16 cellular contexts compared by ENCODE assay signal in genomic region chrX:71081348-71082148, GRCh38. TPM values are rescaled to one million over a fixed set of nuclear protein-coding genes. Genes with fewer than 3 reads are reported as not detected.
DNase-seq lines count a peak whose midpoint lies in the region; ATAC-seq, FAIRE-seq and TF ChIP-seq lines count a peak whose summit lies in the region.
"Had no signal": no experiment of that assay in that cellular context is flagged by ENCODE, and none has a peak within 500 bp of the region (broad histone marks: within the 10 kb centered on the region; RNA-seq: fewer than 3 reads in every experiment).

No MANE protein-coding gene starts in this region.

- peak overlapping the region; percentile 53 for H3K4me2 ChIP-seq in HepG2 (ENCODE audit: low read depth, low read length)
- H3K4me2 ChIP-seq: BLaER1 treated with 17β-estradiol and CSF1 and Interleukin-3, amounts not matched to agents 10 nM and 100 nM had no signal

- ATAC-seq in HepG2 (peak; percentile 97), HG02938 (IDR thresholded peaks at IDR 0.05; ENCODE audit: unreplicated experiment) (no peak)
- no peak for ATAC-seq in natural killer cell treated with Interleukin-12 subunit alpha and Interleukin-12 subunit beta and Interleukin-15 and Interleukin-18, amount 100 ng/mL, for 72 hours
- ATAC-seq: effector memory CD8-positive, alpha-beta T cell had no signal

- H3K4me3 Mint-ChIP-seq in natural killer cell treated with Interleukin-12 subunit alpha and Interleukin-12 subunit beta and Interleukin-15 and Interleukin-18, amount 100 ng/mL, for 72 hours: no peak overlapping the region
- H3K4me3 Mint-ChIP-seq: activated naive CD4-positive, alpha-beta T cell treated with anti-CD3 and anti-CD28 coated beads for 36 hours; effector memory CD8-positive, alpha-beta T cell; stimulated activated naive CD8-positive, alpha-beta T cell treated with anti-CD3 and anti-CD28 coated beads, Interleukin-15, Interleukin-2, amounts not matched to agents 100 ng/mL and 50 ng/mL, for 24 hours had no signal

- peak overlapping the region; percentile 58 for H3K27ac ChIP-seq in HepG2 (ENCODE audit: extremely low read length, insufficient read depth, low read length)
- H3K27ac ChIP-seq: BLaER1 treated with 17β-estradiol and CSF1 and Interleukin-3, amounts not matched to agents 10 nM and 100 nM; cardiac muscle cell had no signal

- peak; percentile 59 for FAIRE-seq in HepG2 (lab: Jason Lieb, UNC)

- POLR2A ChIA-PET in HepG2 (lab: Yijun Ruan, JAX): interaction anchor here (1.2 kb wide), 1 partner anchor 14 kb away, joined by 4 read pairs; the partner anchor contains the start of gene SNX12

- no peaks in the 10 kb centered on the region for H3K36me3 Mint-ChIP-seq in natural killer cell treated with Interleukin-12 subunit alpha and Interleukin-12 subunit beta and Interleukin-15 and Interleukin-18, amount 100 ng/mL, for 72 hours

- peaks cover 29% of the 10 kb centered on the region for H3K4me1 ChIP-seq in HepG2 (ENCODE audit: insufficient read depth, low read length)
- H3K4me1 ChIP-seq: BLaER1 treated with 17β-estradiol and CSF1 and Interleukin-3, amounts not matched to agents 10 nM and 100 nM had no signal

- no TSS peak for BruUV-seq in HepG2 (replicated peaks; lab: Mats Ljungman, UMichigan)

- H3K9ac ChIP-seq in HepG2 (ENCODE audit: insufficient read depth, low read depth, low read length): no peak overlapping the region
- H3K9ac ChIP-seq: BLaER1 treated with 17β-estradiol and CSF1 and Interleukin-3, amounts not matched to agents 10 nM and 100 nM had no signal

- DNase-seq in HT1080 (ENCODE audit: low read depth) (peak; percentile 2), amniotic epithelial cell (ENCODE audit: low read depth) (peak; percentile 78), HepG2 (ENCODE audit: low spot score) (peak; percentile 81), HuH-7 (ENCODE audit: low spot score) (no peak)
- no peak for DNase-seq in natural killer cell treated with Interleukin-12 subunit alpha and Interleukin-12 subunit beta and Interleukin-15 and Interleukin-18, amount 100 ng/mL, for 72 hours (ENCODE audit: low spot score)
- DNase-seq: activated naive CD4-positive, alpha-beta T cell treated with anti-CD3 and anti-CD28 coated beads for 36 hours; effector memory CD8-positive, alpha-beta T cell; islet precursor cell; occipital lobe had no signal

- TF ChIP-seq EP300 in HepG2 (IDR thresholded peaks at IDR 0.05; ENCODE audit: low read depth in 2 of 2, low read length in 2 of 2) (no peak; a peak in 1 of 4 replicates), HepG2 (CRISPR knock-in tag; IDR thresholded peaks at IDR 0.05; ENCODE audit: borderline replicate concordance) (no peak)

- no peak for TF ChIP-seq CTCF in HepG2 (CRISPR knock-in tag; IDR thresholded peaks at IDR 0.05)

- no peak overlapping the region for H2AFZ ChIP-seq in HepG2 (ENCODE audit: low read length)

- no peak overlapping the region for H3K27ac Mint-ChIP-seq in natural killer cell treated with Interleukin-12 subunit alpha and Interleukin-12 subunit beta and Interleukin-15 and Interleukin-18, amount 100 ng/mL, for 72 hours
- H3K27ac Mint-ChIP-seq: activated naive CD4-positive, alpha-beta T cell treated with anti-CD3 and anti-CD28 coated beads for 36 hours; effector memory CD8-positive, alpha-beta T cell; stimulated activated naive CD8-positive, alpha-beta T cell treated with anti-CD3 and anti-CD28 coated beads, Interleukin-15, Interleukin-2, amounts not matched to agents 100 ng/mL and 50 ng/mL, for 24 hours had no signal

- TF ChIP-seq RAD21 in HepG2 (CRISPR knock-in tag; IDR thresholded peaks at IDR 0.05): no peak

- peaks cover 0 to 7% of the 10 kb centered on the region in 2 donors for H3K27me3 Mint-ChIP-seq in natural killer cell treated with Interleukin-12 subunit alpha and Interleukin-12 subunit beta and Interleukin-15 and Interleukin-18, amount 100 ng/mL, for 72 hours
- H3K27me3 Mint-ChIP-seq: effector memory CD8-positive, alpha-beta T cell; stimulated activated naive CD8-positive, alpha-beta T cell treated with anti-CD3 and anti-CD28 coated beads, Interleukin-15, Interleukin-2, amounts not matched to agents 100 ng/mL and 50 ng/mL, for 24 hours had no signal

- H3K36me3 ChIP-seq in HepG2 (replicated peaks in 1 of 2; ENCODE audit: control insufficient read depth in 1 of 2, insufficient read depth in 2 of 2, low read length in 2 of 2): no peaks in the 10 kb centered on the region
- H3K36me3 ChIP-seq: BLaER1 treated with 17β-estradiol and CSF1 and Interleukin-3, amounts not matched to agents 10 nM and 100 nM; cardiac muscle cell had no signal

- H3K4me1 Mint-ChIP-seq in natural killer cell treated with Interleukin-12 subunit alpha and Interleukin-12 subunit beta and Interleukin-15 and Interleukin-18, amount 100 ng/mL, for 72 hours (ENCODE audit: low read depth in 2 of 2): no peaks in the 10 kb centered on the region

- peak overlapping the region in 1 of 3 experiments; percentile 28; a peak in 2 of 6 replicates for H3K4me3 ChIP-seq in HepG2 (replicated peaks in 1 of 3; ENCODE audit: insufficient read depth in 1 of 3, low read depth in 2 of 3, low read length in 3 of 3)
- H3K4me3 ChIP-seq: BLaER1 treated with 17β-estradiol and CSF1 and Interleukin-3, amounts not matched to agents 10 nM and 100 nM; cardiac muscle cell had no signal

- TF ChIP-seq POLR2A in HepG2 (IDR thresholded peaks at IDR 0.05; ENCODE audit: insufficient read depth in 1 of 2, low read depth in 2 of 2, low read length in 2 of 2): no peak

- 0% methylated on average over 2 of the region's 3 CpGs for WGBS in HepG2 (ENCODE audit: low lambda C conversion rate)

- no peaks in the 10 kb centered on the region for H3K9me3 ChIP-seq in HepG2 (ENCODE audit: low read length)
- H3K9me3 ChIP-seq: BLaER1 treated with 17β-estradiol and CSF1 and Interleukin-3, amounts not matched to agents 10 nM and 100 nM had no signal

- H3K79me2 ChIP-seq in HepG2 (ENCODE audit: insufficient read depth, low read length): no peaks in the 10 kb centered on the region

- CTCF ChIA-PET in HepG2 (lab: Yijun Ruan, JAX; ENCODE audit: low intra/inter-chr PET ratio, low total read pairs): no interaction called here

- H3K9me3 Mint-ChIP-seq in natural killer cell treated with Interleukin-12 subunit alpha and Interleukin-12 subunit beta and Interleukin-15 and Interleukin-18, amount 100 ng/mL, for 72 hours: no peaks in the 10 kb centered on the region
- H3K9me3 Mint-ChIP-seq: activated naive CD4-positive, alpha-beta T cell treated with anti-CD3 and anti-CD28 coated beads for 36 hours; effector memory CD8-positive, alpha-beta T cell; stimulated activated naive CD8-positive, alpha-beta T cell treated with anti-CD3 and anti-CD28 coated beads, Interleukin-15, Interleukin-2, amounts not matched to agents 100 ng/mL and 50 ng/mL, for 24 hours had no signal

- in situ Hi-C loops in HepG2 (cut with HindIII; ENCODE audit: extremely low pct_ligation_motif_present, low pct_unique_long_range_greater_than_20kb): no loop called here

- intact Hi-C loops in HepG2 (cut with micrococcal nuclease; ENCODE audit: unreplicated experiment): no loop called here

- no peaks in the 10 kb centered on the region for H4K20me1 ChIP-seq in HepG2 (ENCODE audit: insufficient read depth, low read length)
- H4K20me1 ChIP-seq: BLaER1 treated with 17β-estradiol and CSF1 and Interleukin-3, amounts not matched to agents 10 nM and 100 nM had no signal

- no peaks in the 10 kb centered on the region for H3K27me3 ChIP-seq in HepG2 (ENCODE audit: control insufficient read depth in 1 of 2, insufficient read depth in 2 of 2, low read length in 2 of 2)
- H3K27me3 ChIP-seq: cardiac muscle cell had no signal

RNA-seq across cellular contexts. Expression of gene SNX12, which starts 13.4 kb away (rescaled TPM):
- 61.2 and 68.9 TPM in 2 replicates for total RNA-seq in HT1080 (2014; rRNA removed; shearing (Covaris generic))
- 41.8 and 54.1 TPM in 2 replicates for polyA plus RNA-seq in HT1080 (2015; cell fraction: cytosol; rRNA removed)
- polyA plus RNA-seq in HT1080 (2015; cell fraction: nucleus; rRNA removed): 26.2 and 33.7 TPM in 2 replicates
- total RNA-seq in HepG2 (2016; rRNA removed; fragmentation: Illumina TruSeq; extraction: Trizol): 42.2 and 51.5 TPM in 2 replicates
- total RNA-seq in HepG2 (2016; cell fraction: cytosol; rRNA removed; fragmentation: Illumina TruSeq; extraction: Trizol; ENCODE audit: low read depth): 8.1 and 9.0 TPM in 2 replicates
- total RNA-seq in HepG2 (2016; cell fraction: insoluble cytoplasmic fraction; rRNA removed; fragmentation: Illumina TruSeq; extraction: Trizol): 42.0 and 54.6 TPM in 2 replicates
- total RNA-seq in HepG2 (2016; cell fraction: membrane; rRNA removed; fragmentation: Illumina TruSeq; extraction: Trizol): 26.7 and 30.4 TPM in 2 replicates
- total RNA-seq in HepG2 (2016; cell fraction: nucleus; rRNA removed; fragmentation: Illumina TruSeq; extraction: Trizol): 16.7 and 17.5 TPM in 2 replicates
- 27.3 and 30.3 TPM in 2 replicates for polyA plus RNA-seq in HepG2 (2011; rRNA removed)
- 30.4 and 35.9 TPM in 2 replicates for polyA plus RNA-seq in HepG2 (2011; cell fraction: cytosol; rRNA removed)
- 10.6 and 13.1 TPM in 2 replicates for polyA plus RNA-seq in HepG2 (2011; cell fraction: nucleus; rRNA removed)
- 20.1 and 25.5 TPM in 2 replicates for polyA plus RNA-seq in HepG2 (2012)
- 7.3 and 7.7 TPM in 2 replicates for polyA plus RNA-seq in HepG2 (2016; cell fraction: cytosol; fragmentation: Illumina TruSeq; extraction: Trizol; ENCODE audit: low read depth)
- polyA plus RNA-seq in HepG2 (2016; cell fraction: insoluble cytoplasmic fraction; fragmentation: Illumina TruSeq; extraction: Trizol; ENCODE audit: low read depth): 42.0 and 47.5 TPM in 2 replicates
- 18.3 and 21.3 TPM in 2 replicates for polyA plus RNA-seq in HepG2 (2016; cell fraction: membrane; fragmentation: Illumina TruSeq; extraction: Trizol; ENCODE audit: low read depth)
- polyA plus RNA-seq in HepG2 (2016; cell fraction: nucleus; fragmentation: Illumina TruSeq; extraction: Trizol; ENCODE audit: insufficient read depth, low read depth): 20.9 and 23.9 TPM in 2 replicates
- polyA minus RNA-seq in HepG2 (2011; rRNA and poly(A)+ RNA removed; ENCODE audit: low replicate concordance): 82.2 and 230 TPM in 2 replicates
- 24.5 and 26.7 TPM in 2 replicates for polyA minus RNA-seq in HepG2 (2011; cell fraction: cytosol; rRNA and poly(A)+ RNA removed)
- 12.0 and 15.5 TPM in 2 replicates for polyA minus RNA-seq in HepG2 (2011; cell fraction: nucleus; rRNA and poly(A)+ RNA removed)
- 10 to 100 TPM; 43.3 to 51.8 TPM for total RNA-seq in natural killer cell treated with Interleukin-12 subunit alpha and Interleukin-12 subunit beta and Interleukin-15 and Interleukin-18, amount 100 ng/mL, for 72 hours

RNA-seq across cellular contexts. Expression of gene FOXO4, which starts 14.1 kb away (rescaled TPM):
- 1.2 and 1.8 TPM in 2 replicates for total RNA-seq in HT1080 (2014; rRNA removed; shearing (Covaris generic))
- 2.9 and 3.5 TPM in 2 replicates for polyA plus RNA-seq in HT1080 (2015; cell fraction: cytosol; rRNA removed)
- polyA plus RNA-seq in HT1080 (2015; cell fraction: nucleus; rRNA removed): 7.5 and 9.2 TPM in 2 replicates
- 4.6 and 5.7 TPM in 2 replicates for total RNA-seq in HepG2 (2016; rRNA removed; fragmentation: Illumina TruSeq; extraction: Trizol)
- 0.30 and 1.5 TPM in 2 replicates for total RNA-seq in HepG2 (2016; cell fraction: cytosol; rRNA removed; fragmentation: Illumina TruSeq; extraction: Trizol; ENCODE audit: low read depth)
- 4.6 and 5.7 TPM in 2 replicates for total RNA-seq in HepG2 (2016; cell fraction: insoluble cytoplasmic fraction; rRNA removed; fragmentation: Illumina TruSeq; extraction: Trizol)
- total RNA-seq in HepG2 (2016; cell fraction: membrane; rRNA removed; fragmentation: Illumina TruSeq; extraction: Trizol): 3.1 TPM in 2 replicates
- total RNA-seq in HepG2 (2016; cell fraction: nucleus; rRNA removed; fragmentation: Illumina TruSeq; extraction: Trizol): 2.4 and 2.8 TPM in 2 replicates
- 5.1 and 9.3 TPM in 2 replicates for polyA plus RNA-seq in HepG2 (2011; rRNA removed)
- polyA plus RNA-seq in HepG2 (2011; cell fraction: cytosol; rRNA removed): 6.1 and 8.2 TPM in 2 replicates
- 14.5 and 16.7 TPM in 2 replicates for polyA plus RNA-seq in HepG2 (2011; cell fraction: nucleus; rRNA removed)
- polyA plus RNA-seq in HepG2 (2012): 13.5 and 14.3 TPM in 2 replicates
- polyA plus RNA-seq in HepG2 (2016; cell fraction: cytosol; fragmentation: Illumina TruSeq; extraction: Trizol; ENCODE audit: low read depth): 0.55 and 0.83 TPM in 2 replicates
- 5.2 and 5.4 TPM in 2 replicates for polyA plus RNA-seq in HepG2 (2016; cell fraction: insoluble cytoplasmic fraction; fragmentation: Illumina TruSeq; extraction: Trizol; ENCODE audit: low read depth)
- polyA plus RNA-seq in HepG2 (2016; cell fraction: membrane; fragmentation: Illumina TruSeq; extraction: Trizol; ENCODE audit: low read depth): 2.1 and 2.8 TPM in 2 replicates
- polyA plus RNA-seq in HepG2 (2016; cell fraction: nucleus; fragmentation: Illumina TruSeq; extraction: Trizol; ENCODE audit: insufficient read depth, low read depth): 6.1 and 6.7 TPM in 2 replicates
- 12.4 and 27.0 TPM in 2 replicates for polyA minus RNA-seq in HepG2 (2011; rRNA and poly(A)+ RNA removed; ENCODE audit: low replicate concordance)
- 5.9 and 7.5 TPM in 2 replicates for polyA minus RNA-seq in HepG2 (2011; cell fraction: cytosol; rRNA and poly(A)+ RNA removed)
- polyA minus RNA-seq in HepG2 (2011; cell fraction: nucleus; rRNA and poly(A)+ RNA removed): 0.77 and 1.6 TPM in 2 replicates
- 10 to 100 TPM; 10.0 to 20.6 TPM for total RNA-seq in natural killer cell treated with Interleukin-12 subunit alpha and Interleukin-12 subunit beta and Interleukin-15 and Interleukin-18, amount 100 ng/mL, for 72 hours

RNA-seq across cellular contexts. Expression of gene CXorf65, which starts 25.0 kb away (rescaled TPM):
- not detected in 2 replicates for total RNA-seq in HT1080 (2014; rRNA removed; shearing (Covaris generic))
- not detected in 2 replicates for polyA plus RNA-seq in HT1080 (2015; cell fraction: cytosol; rRNA removed)
- polyA plus RNA-seq in HT1080 (2015; cell fraction: nucleus; rRNA removed): not detected in 2 replicates
- not detected in 2 replicates for total RNA-seq in HepG2 (2016; rRNA removed; fragmentation: Illumina TruSeq; extraction: Trizol)
- not detected in 2 replicates for total RNA-seq in HepG2 (2016; cell fraction: cytosol; rRNA removed; fragmentation: Illumina TruSeq; extraction: Trizol; ENCODE audit: low read depth)
- not detected in 2 replicates for total RNA-seq in HepG2 (2016; cell fraction: insoluble cytoplasmic fraction; rRNA removed; fragmentation: Illumina TruSeq; extraction: Trizol)
- not detected in 2 replicates for total RNA-seq in HepG2 (2016; cell fraction: membrane; rRNA removed; fragmentation: Illumina TruSeq; extraction: Trizol)
- total RNA-seq in HepG2 (2016; cell fraction: nucleus; rRNA removed; fragmentation: Illumina TruSeq; extraction: Trizol): not detected in 2 replicates
- polyA plus RNA-seq in HepG2 (2011; rRNA removed): not detected in 2 replicates
- not detected in 2 replicates for polyA plus RNA-seq in HepG2 (2011; cell fraction: cytosol; rRNA removed)
- not detected in 2 replicates for polyA plus RNA-seq in HepG2 (2011; cell fraction: nucleus; rRNA removed)
- polyA plus RNA-seq in HepG2 (2012): not detected in 2 replicates
- not detected in 2 replicates for polyA plus RNA-seq in HepG2 (2016; cell fraction: cytosol; fragmentation: Illumina TruSeq; extraction: Trizol; ENCODE audit: low read depth)
- polyA plus RNA-seq in HepG2 (2016; cell fraction: insoluble cytoplasmic fraction; fragmentation: Illumina TruSeq; extraction: Trizol; ENCODE audit: low read depth): not detected in 2 replicates
- polyA plus RNA-seq in HepG2 (2016; cell fraction: membrane; fragmentation: Illumina TruSeq; extraction: Trizol; ENCODE audit: low read depth): not detected in 2 replicates
- not detected in 2 replicates for polyA plus RNA-seq in HepG2 (2016; cell fraction: nucleus; fragmentation: Illumina TruSeq; extraction: Trizol; ENCODE audit: insufficient read depth, low read depth)
- not detected in 2 replicates for polyA minus RNA-seq in HepG2 (2011; rRNA and poly(A)+ RNA removed; ENCODE audit: low replicate concordance)
- not detected in 2 replicates for polyA minus RNA-seq in HepG2 (2011; cell fraction: cytosol; rRNA and poly(A)+ RNA removed)
- polyA minus RNA-seq in HepG2 (2011; cell fraction: nucleus; rRNA and poly(A)+ RNA removed): not detected in 2 replicates
- total RNA-seq in natural killer cell treated with Interleukin-12 subunit alpha and Interleukin-12 subunit beta and Interleukin-15 and Interleukin-18, amount 100 ng/mL, for 72 hours: 10 to 100 TPM; 18.0 to 28.1 TPM
- total RNA-seq: cardiac muscle cell, glomerular endothelial cell, HT-29, occipital lobe, skeletal muscle tissue had no signal
- polyA plus RNA-seq: cardiac muscle cell had no signal

RNA-seq across cellular contexts. Expression of gene IL2RG, which starts 29.8 kb away (rescaled TPM):
- not detected in 2 replicates for total RNA-seq in HT1080 (2014; rRNA removed; shearing (Covaris generic))
- polyA plus RNA-seq in HT1080 (2015; cell fraction: cytosol; rRNA removed): 0.05 and 0.64 TPM in 2 replicates
- 0.56 TPM in 1 of 2 replicates, not detected in the other for polyA plus RNA-seq in HT1080 (2015; cell fraction: nucleus; rRNA removed)
- total RNA-seq in HepG2 (2016; rRNA removed; fragmentation: Illumina TruSeq; extraction: Trizol): not detected in 2 replicates
- not detected in 2 replicates for total RNA-seq in HepG2 (2016; cell fraction: cytosol; rRNA removed; fragmentation: Illumina TruSeq; extraction: Trizol; ENCODE audit: low read depth)
- total RNA-seq in HepG2 (2016; cell fraction: insoluble cytoplasmic fraction; rRNA removed; fragmentation: Illumina TruSeq; extraction: Trizol): not detected in 2 replicates
- total RNA-seq in HepG2 (2016; cell fraction: membrane; rRNA removed; fragmentation: Illumina TruSeq; extraction: Trizol): not detected in 2 replicates
- not detected in 2 replicates for total RNA-seq in HepG2 (2016; cell fraction: nucleus; rRNA removed; fragmentation: Illumina TruSeq; extraction: Trizol)
- 0.98 and 1.1 TPM in 2 replicates for polyA plus RNA-seq in HepG2 (2011; rRNA removed)
- polyA plus RNA-seq in HepG2 (2011; cell fraction: cytosol; rRNA removed): 1.6 and 1.8 TPM in 2 replicates
- 0.56 and 1.6 TPM in 2 replicates for polyA plus RNA-seq in HepG2 (2011; cell fraction: nucleus; rRNA removed)
- polyA plus RNA-seq in HepG2 (2012): 0.99 and 1.7 TPM in 2 replicates
- polyA plus RNA-seq in HepG2 (2016; cell fraction: cytosol; fragmentation: Illumina TruSeq; extraction: Trizol; ENCODE audit: low read depth): not detected in 2 replicates
- polyA plus RNA-seq in HepG2 (2016; cell fraction: insoluble cytoplasmic fraction; fragmentation: Illumina TruSeq; extraction: Trizol; ENCODE audit: low read depth): not detected in 2 replicates
- polyA plus RNA-seq in HepG2 (2016; cell fraction: membrane; fragmentation: Illumina TruSeq; extraction: Trizol; ENCODE audit: low read depth): not detected in 2 replicates
- not detected in 2 replicates for polyA plus RNA-seq in HepG2 (2016; cell fraction: nucleus; fragmentation: Illumina TruSeq; extraction: Trizol; ENCODE audit: insufficient read depth, low read depth)
- polyA minus RNA-seq in HepG2 (2011; rRNA and poly(A)+ RNA removed; ENCODE audit: low replicate concordance): 0.84 and 1.5 TPM in 2 replicates
- polyA minus RNA-seq in HepG2 (2011; cell fraction: cytosol; rRNA and poly(A)+ RNA removed): 0.79 TPM in 1 of 2 replicates, not detected in the other
- 0.26 TPM in 1 of 2 replicates, not detected in the other for polyA minus RNA-seq in HepG2 (2011; cell fraction: nucleus; rRNA and poly(A)+ RNA removed)
- 100 to 1,000 TPM; 241 to 512 TPM for total RNA-seq in natural killer cell treated with Interleukin-12 subunit alpha and Interleukin-12 subunit beta and Interleukin-15 and Interleukin-18, amount 100 ng/mL, for 72 hours
- total RNA-seq: cardiac muscle cell, HT-29, occipital lobe had no signal
- polyA plus RNA-seq: cardiac muscle cell had no signal

RNA-seq across cellular contexts. Expression of gene MED12, which starts 36.8 kb away (rescaled TPM):
- 10.1 and 13.6 TPM in 2 replicates for total RNA-seq in HT1080 (2014; rRNA removed; shearing (Covaris generic))
- polyA plus RNA-seq in HT1080 (2015; cell fraction: cytosol; rRNA removed): 8.2 and 14.1 TPM in 2 replicates
- polyA plus RNA-seq in HT1080 (2015; cell fraction: nucleus; rRNA removed): 28.2 and 40.6 TPM in 2 replicates
- 15.0 and 16.0 TPM in 2 replicates for total RNA-seq in HepG2 (2016; rRNA removed; fragmentation: Illumina TruSeq; extraction: Trizol)
- 0.81 and 2.3 TPM in 2 replicates for total RNA-seq in HepG2 (2016; cell fraction: cytosol; rRNA removed; fragmentation: Illumina TruSeq; extraction: Trizol; ENCODE audit: low read depth)
- 12.8 and 12.9 TPM in 2 replicates for total RNA-seq in HepG2 (2016; cell fraction: insoluble cytoplasmic fraction; rRNA removed; fragmentation: Illumina TruSeq; extraction: Trizol)
- total RNA-seq in HepG2 (2016; cell fraction: membrane; rRNA removed; fragmentation: Illumina TruSeq; extraction: Trizol): 3.6 and 6.7 TPM in 2 replicates
- total RNA-seq in HepG2 (2016; cell fraction: nucleus; rRNA removed; fragmentation: Illumina TruSeq; extraction: Trizol): 13.4 and 18.0 TPM in 2 replicates
- polyA plus RNA-seq in HepG2 (2011; rRNA removed): 9.4 and 13.5 TPM in 2 replicates
- 3.7 TPM in 2 replicates for polyA plus RNA-seq in HepG2 (2011; cell fraction: cytosol; rRNA removed)
- polyA plus RNA-seq in HepG2 (2011; cell fraction: nucleus; rRNA removed): 49.9 and 57.8 TPM in 2 replicates
- 12.9 and 17.5 TPM in 2 replicates for polyA plus RNA-seq in HepG2 (2012)
- polyA plus RNA-seq in HepG2 (2016; cell fraction: cytosol; fragmentation: Illumina TruSeq; extraction: Trizol; ENCODE audit: low read depth): 0.80 and 1.2 TPM in 2 replicates
- polyA plus RNA-seq in HepG2 (2016; cell fraction: insoluble cytoplasmic fraction; fragmentation: Illumina TruSeq; extraction: Trizol; ENCODE audit: low read depth): 10.9 and 15.7 TPM in 2 replicates
- 1.8 and 2.1 TPM in 2 replicates for polyA plus RNA-seq in HepG2 (2016; cell fraction: membrane; fragmentation: Illumina TruSeq; extraction: Trizol; ENCODE audit: low read depth)
- 29.0 and 30.1 TPM in 2 replicates for polyA plus RNA-seq in HepG2 (2016; cell fraction: nucleus; fragmentation: Illumina TruSeq; extraction: Trizol; ENCODE audit: insufficient read depth, low read depth)
- polyA minus RNA-seq in HepG2 (2011; rRNA and poly(A)+ RNA removed; ENCODE audit: low replicate concordance): 75.3 and 81.1 TPM in 2 replicates
- polyA minus RNA-seq in HepG2 (2011; cell fraction: cytosol; rRNA and poly(A)+ RNA removed): 20.1 and 24.4 TPM in 2 replicates
- 38.9 and 40.7 TPM in 2 replicates for polyA minus RNA-seq in HepG2 (2011; cell fraction: nucleus; rRNA and poly(A)+ RNA removed)
- total RNA-seq in natural killer cell treated with Interleukin-12 subunit alpha and Interleukin-12 subunit beta and Interleukin-15 and Interleukin-18, amount 100 ng/mL, for 72 hours: 10 to 100 TPM; 68.5 to 72.9 TPM

Comparison
In these comparisons a context has a peak if more than half of its experiments do, and no peak if none do; other contexts are left out.
1. DNase-seq: peak in HT1080 (single experiment), amniotic epithelial cell (single experiment) and HepG2 (single experiment); none in natural killer cell treated with Interleukin-12 subunit alpha and Interleukin-12 subunit beta and Interleukin-15 and Interleukin-18, amount 100 ng/mL, for 72 hours (single experiment) and HuH-7 (single experiment).
2. RNA of gene CXorf65, which starts 25.0 kb away (total RNA-seq): 18.0 to 28.1 TPM in natural killer cell treated with Interleukin-12 subunit alpha and Interleukin-12 subunit beta and Interleukin-15 and Interleukin-18, amount 100 ng/mL, for 72 hours; not detected in HT1080 and not detected in HepG2; every median in the first group is over 10 times any median in the second.